ENCODE assay signal across 1 cellular context in genomic region chr5:1525624-1525985, GRCh38.
TF ChIP-seq lines count a peak whose summit lies in the region.

No MANE protein-coding gene starts in this region.

TF ChIP-seq in H1, 55 proteins besides CTCF, POLR2A, EP300 and RAD21 (continued from another document):
- TF ChIP-seq E2F6 (IDR thresholded peaks at IDR 0.05), result no peak
